21 cellular contexts compared by ENCODE assay signal in the genomic region with DNA sequence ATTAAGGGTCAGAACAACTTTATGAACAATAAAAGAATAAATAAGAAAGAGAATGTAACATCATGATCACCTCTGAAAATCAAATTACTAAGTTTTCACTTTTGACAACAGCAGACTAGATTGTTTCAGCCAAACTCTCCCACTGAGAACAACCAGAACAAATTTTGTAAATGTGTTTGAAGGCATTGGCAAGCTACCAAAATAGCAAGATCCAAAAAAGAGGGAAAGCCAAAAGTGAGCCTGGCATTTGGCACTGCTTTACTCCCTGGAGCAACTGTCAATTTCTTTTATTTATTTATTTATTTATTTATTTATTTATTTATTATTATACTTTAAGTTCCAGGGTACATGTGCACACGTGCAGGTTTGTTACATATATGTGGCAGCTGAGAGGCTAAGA.
"Had no signal": no experiment of that assay in that cellular context is flagged by ENCODE, and none has a peak within 500 bp of the region (broad histone marks: within the 10 kb centered on the region; RNA-seq: fewer than 3 reads in every experiment).

No MANE protein-coding gene starts in this region.

- H3K4me3 Mint-ChIP-seq: activated CD8-positive, alpha-beta T cell treated with anti-CD3 and anti-CD28 coated beads for 36 hours; activated naive CD8-positive, alpha-beta T cell treated with anti-CD3 and anti-CD28 coated beads, Interleukin-2, amount 10 ng/mL, durations not matched to agents 7 days and 5 days had no signal

- H3K27ac Mint-ChIP-seq: activated CD8-positive, alpha-beta T cell treated with anti-CD3 and anti-CD28 coated beads for 36 hours; activated naive CD8-positive, alpha-beta T cell treated with anti-CD3 and anti-CD28 coated beads, Interleukin-2, amount 10 ng/mL, durations not matched to agents 7 days and 5 days had no signal

- H3K27me3 Mint-ChIP-seq: activated CD8-positive, alpha-beta T cell treated with anti-CD3 and anti-CD28 coated beads for 36 hours; activated naive CD8-positive, alpha-beta T cell treated with anti-CD3 and anti-CD28 coated beads, Interleukin-2, amount 10 ng/mL, durations not matched to agents 7 days and 5 days had no signal

- ATAC-seq: activated CD4-positive, CD25-positive, alpha-beta regulatory T cell treated with anti-CD3 and anti-CD28 coated beads, Interleukin-2, amount 50 U/mL, for 24 hours; activated CD8-positive, alpha-beta T cell treated with anti-CD3 and anti-CD28 coated beads for 36 hours had no signal

- H3K4me1 Mint-ChIP-seq: activated naive CD8-positive, alpha-beta T cell treated with anti-CD3 and anti-CD28 coated beads, Interleukin-2, amount 10 ng/mL, durations not matched to agents 7 days and 5 days had no signal

- DNase-seq: activated CD4-positive, alpha-beta T cell treated with anti-CD3 and anti-CD28 coated beads for 4 hours; activated CD8-positive, alpha-beta memory T cell treated with anti-CD3 and anti-CD28 coated beads, Interleukin-2, amount 50 U/mL, for 48 hours; activated CD8-positive, alpha-beta T cell treated with anti-CD3 and anti-CD28 coated beads for 36 hours; activated naive CD4-positive, alpha-beta T cell treated with anti-CD3 and anti-CD28 coated beads, Interleukin-2, amount 50 U/mL, for 16 hours; activated naive CD8-positive, alpha-beta T cell treated with anti-CD3 and anti-CD28 coated beads, Interleukin-2, amount 10 ng/mL, durations not matched to agents 7 days and 5 days; activated T-cell treated with anti-CD3 and anti-CD28 coated beads, Interleukin-2, amount 50 U/mL, for 1 hour; adrenal gland; Kasumi-1; NCI-H1105 treated with DMSO at 0.1 percent for 48 hours; NCI-H1436 treated with DMSO at 0.1 percent for 48 hours; NCI-H187; NCI-H2081; NCI-H526; NCI-H774; NK-92 treated with Interleukin-12 subunit alpha and Interleukin-12 subunit beta, amount 100 ng/mL, for 24 hours; Peyer's patch; Right ventricle myocardium superior; SJCRH30; SK-N-SH; T-helper 1 cell had no signal
